ENCODE assay signal across 7 cellular contexts in the genomic region with DNA sequence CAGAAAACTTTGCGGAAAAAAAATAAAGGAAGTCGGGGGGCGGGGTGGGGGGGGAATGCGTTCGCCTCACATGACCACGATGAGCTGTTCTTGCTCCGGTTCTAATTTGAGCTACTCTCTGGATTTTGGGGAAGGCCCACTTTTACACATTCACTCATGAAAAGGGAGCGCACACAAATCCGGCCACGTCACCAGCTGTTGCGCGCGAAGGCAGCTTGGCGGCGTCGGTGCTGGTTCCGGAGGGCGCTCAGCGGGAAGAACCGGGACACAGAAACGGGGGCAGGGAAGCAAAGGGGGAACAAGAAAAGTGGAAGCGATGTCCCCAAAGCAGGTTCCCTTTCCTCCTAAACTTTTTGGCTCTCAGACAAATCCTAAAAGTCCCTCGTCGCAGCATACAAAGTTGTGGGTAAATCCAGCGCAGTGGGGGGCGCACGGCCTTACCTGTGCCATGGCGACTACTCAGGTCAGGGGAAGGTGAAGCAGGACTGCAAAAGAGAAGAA. TPM values are rescaled to one million over a fixed set of nuclear protein-coding genes. Genes with fewer than 3 reads are reported as not detected.
DNase-seq lines count a peak whose midpoint lies in the region; ATAC-seq and TF ChIP-seq lines count a peak whose summit lies in the region.

No MANE protein-coding gene starts in this region.

- peaks cover 28% of the 10 kb centered on the region for H3K27me3 Mint-ChIP-seq in activated naive CD4-positive, alpha-beta T cell treated with anti-CD3 and anti-CD28 coated beads, Interleukin-2, amount 10 ng/mL, durations not matched to agents 7 days and 5 days
- peaks cover 15% of the 10 kb centered on the region for H3K27me3 Mint-ChIP-seq in type B pancreatic cell

- H3K9me3 ChIP-seq in SJCRH30 (replicated peaks) = no peaks in the 10 kb centered on the region

- H3K36me3 Mint-ChIP-seq in activated naive CD4-positive, alpha-beta T cell treated with anti-CD3 and anti-CD28 coated beads, Interleukin-2, amount 10 ng/mL, durations not matched to agents 7 days and 5 days = peaks cover 26% of the 10 kb centered on the region
- H3K36me3 Mint-ChIP-seq in type B pancreatic cell = peaks cover 22% of the 10 kb centered on the region

- peak overlapping the region; percentile 98 for H3K27ac ChIP-seq in SJCRH30

- ATAC-seq in GM18870 (IDR thresholded peaks at IDR 0.05; ENCODE audit: unreplicated experiment) (peak; percentile 22), HG03095 (IDR thresholded peaks at IDR 0.05; ENCODE audit: unreplicated experiment) (peak; percentile 24)

- H3K27ac Mint-ChIP-seq in activated naive CD4-positive, alpha-beta T cell treated with anti-CD3 and anti-CD28 coated beads, Interleukin-2, amount 10 ng/mL, durations not matched to agents 7 days and 5 days = peak overlapping the region; percentile 93
- peak overlapping the region; percentile 98 for H3K27ac Mint-ChIP-seq in type B pancreatic cell

- peaks cover 49% of the 10 kb centered on the region for H3K4me1 Mint-ChIP-seq in activated naive CD4-positive, alpha-beta T cell treated with anti-CD3 and anti-CD28 coated beads, Interleukin-2, amount 10 ng/mL, durations not matched to agents 7 days and 5 days
- H3K4me1 Mint-ChIP-seq in type B pancreatic cell (ENCODE audit: unreplicated experiment) = peaks cover 11% of the 10 kb centered on the region

- no peak for TF ChIP-seq CTCF in type B pancreatic cell (conservative IDR thresholded peaks at IDR 0.05)

- DNase-seq in SJCRH30 (peak; percentile 49 to 67), glomerular visceral epithelial cell (ENCODE audit: extremely low spot score) (peak; percentile 76), nucleus accumbens (lab: John Stamatoyannopoulos, UW) (peak in 53 of 56 donors; percentile 6 to 82 (median 48)), type B pancreatic cell (ENCODE audit: extremely low spot score, unreplicated experiment) (peak; percentile 68)
- peak; percentile 72 for DNase-seq in activated naive CD4-positive, alpha-beta T cell treated with anti-CD3 and anti-CD28 coated beads, Interleukin-2, amount 10 ng/mL, durations not matched to agents 7 days and 5 days

- H3K36me3 ChIP-seq in SJCRH30 = peaks cover 21% of the 10 kb centered on the region

- H3K4me3 ChIP-seq in SJCRH30 = peak overlapping the region; percentile 99

- peak overlapping the region; percentile 88 for H3K4me3 Mint-ChIP-seq in activated naive CD4-positive, alpha-beta T cell treated with anti-CD3 and anti-CD28 coated beads, Interleukin-2, amount 10 ng/mL, durations not matched to agents 7 days and 5 days
- H3K4me3 Mint-ChIP-seq in type B pancreatic cell = peak overlapping the region; percentile 98

- CTCF ChIA-PET in activated naive CD4-positive, alpha-beta T cell treated with anti-CD3 and anti-CD28 coated beads, Interleukin-2, amount 10 ng/mL, durations not matched to agents 7 days and 5 days (lab: Charles Lee) = interaction anchor here (1.1 to 1.8 kb wide), 5 partner anchors 12 to 105 kb away, joined by 3 to 5 read pairs (median 3); a partner anchor contains a TSS

- H3K27me3 ChIP-seq in SJCRH30 = no peaks in the 10 kb centered on the region

- peaks cover 27% of the 10 kb centered on the region for H3K4me1 ChIP-seq in SJCRH30

- no peaks in the 10 kb centered on the region for H3K9me3 Mint-ChIP-seq in activated naive CD4-positive, alpha-beta T cell treated with anti-CD3 and anti-CD28 coated beads, Interleukin-2, amount 10 ng/mL, durations not matched to agents 7 days and 5 days
- H3K9me3 Mint-ChIP-seq in type B pancreatic cell = no peaks in the 10 kb centered on the region

RNA-seq across cellular contexts. Expression of a gene that starts 0.6 kb away (rescaled TPM):
- total RNA-seq in SJCRH30 (2014; rRNA removed; shearing (Covaris generic)) = 442 and 448 TPM in 2 replicates
- total RNA-seq in type B pancreatic cell (ENCODE audit: low replicate concordance) = 175 and 245 TPM in 2 replicates

Comparison
In these comparisons a context has a peak if more than half of its experiments do, and no peak if none do; other contexts are left out.
1. Peak in every context shown above with its lines: DNase-seq, ATAC-seq, H3K4me3 ChIP-seq and H3K27ac ChIP-seq.